ENCODE assay signal across 9 cellular contexts in the genomic region with DNA sequence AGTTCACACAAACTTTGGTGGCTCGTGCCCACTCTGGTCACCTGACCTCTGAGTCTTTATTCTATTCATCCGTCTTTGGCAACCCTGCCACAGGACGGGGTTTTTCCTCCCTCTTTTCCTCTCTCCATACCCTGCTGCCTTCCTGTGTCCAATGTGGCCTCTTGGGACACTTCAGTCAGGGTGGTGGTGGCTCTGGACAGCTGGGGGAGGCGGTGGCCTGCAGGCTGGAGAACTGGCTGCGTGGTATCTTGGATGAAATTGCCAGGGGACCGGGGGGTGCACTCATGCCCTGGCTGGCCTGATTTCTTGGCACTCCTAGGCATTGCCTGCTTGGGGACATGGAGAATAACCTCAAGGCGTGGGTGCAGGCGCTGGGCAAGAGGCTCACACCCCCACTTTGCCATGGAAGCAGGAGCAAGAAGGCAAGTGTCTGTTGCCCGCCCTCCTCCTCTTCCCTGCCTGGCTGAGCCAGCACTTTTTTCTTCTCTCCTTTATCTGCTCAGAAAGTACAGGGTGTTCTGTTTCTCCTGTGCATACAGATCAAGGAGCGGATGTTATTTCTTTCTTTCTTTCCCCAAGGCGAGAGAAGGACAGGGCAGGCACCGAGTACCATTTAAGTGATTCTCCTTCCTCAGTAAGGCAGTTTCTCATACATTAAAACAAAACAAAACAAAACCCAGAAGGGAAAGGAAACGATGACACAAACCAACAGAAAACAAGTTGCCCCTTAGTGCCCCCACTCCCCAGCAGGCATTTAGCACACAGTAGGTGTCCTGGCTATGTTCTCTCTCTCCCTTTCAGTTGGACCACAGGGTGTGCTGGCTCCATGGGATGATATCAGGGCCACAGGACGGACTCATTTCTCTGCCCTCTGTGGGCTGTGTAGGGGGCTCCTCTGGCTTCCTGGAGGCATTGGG. TPM values are rescaled to one million over a fixed set of nuclear protein-coding genes. Genes with fewer than 3 reads are reported as not detected.
DNase-seq lines count a peak whose midpoint lies in the region; ATAC-seq, FAIRE-seq and TF ChIP-seq lines count a peak whose summit lies in the region.
"Had no signal": no experiment of that assay in that cellular context is flagged by ENCODE, and none has a peak within 500 bp of the region (broad histone marks: within the 10 kb centered on the region; RNA-seq: fewer than 3 reads in every experiment).

No MANE protein-coding gene starts in this region.

- POLR2A ChIA-PET in K562 (lab: Yijun Ruan, JAX): interaction anchor here (0.7 kb wide), 1 partner anchor 35 kb away, joined by 3 read pairs; no protein-coding TSS in a partner anchor

- intact Hi-C loops in right cardiac atrium (cut with DNase I) (loop anchor here in 1 of 4 donors (2.0 kb wide), 1 partner anchor 60 kb away; no protein-coding TSS in a partner anchor), Right ventricle myocardium superior (cut with DNase I) (no loop called here), K562 (cut with micrococcal nuclease) (no loop called here), vagina (cut with DNase I) (no loop called here)

- DNase-seq in right cardiac atrium: peak in 1 of 3 donors; percentile 64
- DNase-seq in Right ventricle myocardium superior: no peak
- DNase-seq in K562 (ENCODE audit: extremely low read depth in 1 of 4, low spot score in 3 of 4): no peak
- no peak for DNase-seq in vagina (ENCODE audit: extremely low spot score in 2 of 2)
- no peak for DNase-seq in NCI-H82 (lab: John Stamatoyannopoulos, UW)
- no peak for DNase-seq in cerebellum (ENCODE audit: low spot score)
- no peak for DNase-seq in NCI-H2171 (lab: John Stamatoyannopoulos, UW)

- FAIRE-seq in K562 (lab: Jason Lieb, UNC): no peak
- FAIRE-seq: G401.6 had no signal

- no peak for TF ChIP-seq EP300 in K562 (IDR thresholded peaks at IDR 0.05; ENCODE audit: low read length)

- H2AFZ ChIP-seq in K562 (ENCODE audit: low read depth, low read length): peak overlapping the region; percentile 40; the same call in 1 of the 2 replicates

- BruUV-seq in K562 (replicated peaks; lab: Mats Ljungman, UMichigan): no TSS peak

- in situ Hi-C loops in K562 (cut with MboI): no loop called here

- H3K4me1 ChIP-seq in right cardiac atrium (ENCODE audit: control insufficient read depth, insufficient read depth, low read length): peaks cover 7% of the 10 kb centered on the region
- H3K4me1 ChIP-seq in K562 (replicated peaks in 1 of 2; ENCODE audit: control insufficient read depth in 2 of 2, insufficient read depth in 2 of 2, low read length in 2 of 2): peaks cover 12 to 29% of the 10 kb centered on the region in 2 experiments; a peak in 4 of 5 replicates
- H3K4me1 ChIP-seq in mucosa of stomach (ENCODE audit: control insufficient read depth, insufficient read depth, low read length): peaks cover 22% of the 10 kb centered on the region
- H3K4me1 ChIP-seq in vagina: peaks cover 19% of the 10 kb centered on the region

- H3K27me3 ChIP-seq in right cardiac atrium (ENCODE audit: control insufficient read depth, insufficient read depth) (no peaks in the 10 kb centered on the region), K562 (ENCODE audit: control insufficient read depth in 2 of 2, insufficient read depth in 2 of 2, low read length in 2 of 2) (no peaks in the 10 kb centered on the region), mucosa of stomach (ENCODE audit: control insufficient read depth, insufficient read depth, low read length) (no peaks in the 10 kb centered on the region), vagina (no peaks in the 10 kb centered on the region)

- ATAC-seq in right cardiac atrium (peak in 1 of 2 donors; percentile 3), Right ventricle myocardium superior (ENCODE audit: poor library complexity) (no peak), K562 (no peak)

- TF ChIP-seq CTCF in K562 (IDR thresholded peaks at IDR 0.05 in 2 of 3, conservative IDR thresholded peaks at IDR 0.05 in 1 of 3; ENCODE audit: insufficient read depth in 2 of 3, low read depth in 1 of 3, low read length in 3 of 3): no peak
- no peak for TF ChIP-seq CTCF in vagina (IDR thresholded peaks at IDR 0.05)

- H3K4me3 ChIP-seq in right cardiac atrium (ENCODE audit: low read length): no peak overlapping the region
- no peak overlapping the region for H3K4me3 ChIP-seq in K562
- no peak overlapping the region for H3K4me3 ChIP-seq in mucosa of stomach (ENCODE audit: low read length)
- H3K4me3 ChIP-seq in vagina: no peak overlapping the region

- H4K20me1 ChIP-seq in K562 (replicated peaks; ENCODE audit: control insufficient read depth, insufficient read depth, low read length): no peaks in the 10 kb centered on the region

- no peak for TF ChIP-seq RAD21 in K562 (CRISPR knock-in tag; conservative IDR thresholded peaks at IDR 0.05 in 1 of 2, IDR thresholded peaks at IDR 0.05 in 1 of 2)

- H3K9me1 ChIP-seq in K562 (ENCODE audit: control insufficient read depth, insufficient read depth, low read length): no peaks in the 10 kb centered on the region

- WGBS in right cardiac atrium: 70% methylated on average over 14 of the region's 14 CpGs
- 75% methylated on average over 4 of the region's 14 CpGs for WGBS in K562 (ENCODE audit: insufficient coverage, low coverage, missing lambda C conversion rate)

- H3K79me2 ChIP-seq in K562 (ENCODE audit: control insufficient read depth, insufficient read depth, low read length): no peaks in the 10 kb centered on the region

- TF ChIP-seq POLR2A in K562 (conservative IDR thresholded peaks at IDR 0.05): no peak
- TF ChIP-seq POLR2A in vagina (IDR thresholded peaks at IDR 0.05): no peak

- H3K36me3 ChIP-seq in K562 (ENCODE audit: control insufficient read depth, insufficient read depth, low read length): no peaks in the 10 kb centered on the region
- H3K36me3 ChIP-seq in mucosa of stomach (ENCODE audit: control insufficient read depth, insufficient read depth, low read length): no peaks in the 10 kb centered on the region
- no peaks in the 10 kb centered on the region for H3K36me3 ChIP-seq in vagina

- no peaks in the 10 kb centered on the region for H3K9me3 ChIP-seq in right cardiac atrium (ENCODE audit: control insufficient read depth, low read length)
- no peaks in the 10 kb centered on the region for H3K9me3 ChIP-seq in K562 (replicated peaks; ENCODE audit: control insufficient read depth, insufficient read depth, low read depth, low read length)
- H3K9me3 ChIP-seq in mucosa of stomach (ENCODE audit: control insufficient read depth, low read length): no peaks in the 10 kb centered on the region
- no peaks in the 10 kb centered on the region for H3K9me3 ChIP-seq in vagina

- H3K27ac ChIP-seq in right cardiac atrium (ENCODE audit: low read length): peak overlapping the region; percentile 34
- H3K27ac ChIP-seq in K562 (ENCODE audit: extremely low read depth, low read depth, low read length): no peak overlapping the region
- H3K27ac ChIP-seq in vagina: peak overlapping the region; percentile 74

- no peak overlapping the region for H3K4me2 ChIP-seq in K562 (ENCODE audit: insufficient read depth, low read length)

- peak overlapping the region in 1 of 2 experiments; percentile 24; a peak in 1 of 4 replicates for H3K9ac ChIP-seq in K562 (ENCODE audit: insufficient read depth in 1 of 2, low read depth in 2 of 2, low read length in 2 of 2)
- peak overlapping the region; percentile 2 for H3K9ac ChIP-seq in mucosa of stomach (ENCODE audit: low read length)

- CTCF ChIA-PET in K562 (lab: Yijun Ruan, JAX; ENCODE audit: low intra/inter-chr PET ratio): interaction anchor here (1.0 to 1.5 kb wide), 2 partner anchors 62 to 69 kb away, joined by 3 read pairs; no protein-coding TSS in a partner anchor

TF ChIP-seq in K562, 482 proteins besides CTCF, POLR2A, EP300 and RAD21:
- TF ChIP-seq C11orf30 (IDR thresholded peaks at IDR 0.05; ENCODE audit: low read depth) (0 out of 2 replicates have a peak, but pooled peaks have one; percentile 45), ZKSCAN1 (IDR thresholded peaks at IDR 0.05; ENCODE audit: low read depth, low read length) (peak; percentile 91), ZNF316 (IDR thresholded peaks at IDR 0.05) (peak; percentile 43), RBM17 (IDR thresholded peaks at IDR 0.05; ENCODE audit: borderline replicate concordance, low read depth, low read length) (no peak)
- TF ChIP-seq, protein P1, sequence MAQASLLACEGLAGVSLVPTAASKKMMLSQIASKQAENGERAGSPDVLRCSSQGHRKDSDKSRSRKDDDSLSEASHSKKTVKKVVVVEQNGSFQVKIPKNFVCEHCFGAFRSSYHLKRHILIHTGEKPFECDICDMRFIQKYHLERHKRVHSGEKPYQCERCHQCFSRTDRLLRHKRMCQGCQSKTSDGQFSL (CRISPR knock-in tag; IDR thresholded peaks at IDR 0.05): 0 out of 2 replicates have a peak, but pooled peaks have one; percentile 30
- TF ChIP-seq, protein P1 (tag; IDR thresholded peaks at IDR 0.05): no peak

RNA-seq across cellular contexts. Expression of a gene that starts 22.3 kb away (rescaled TPM):
- total RNA-seq in right cardiac atrium (1 to 10 TPM; 4.2 to 5.2 (median 4.7) TPM), Right ventricle myocardium superior (3.3 TPM), K562 (2014; rRNA removed) (6.7 and 8.2 TPM in 2 replicates), K562 (2014; rRNA removed; fragmentation: Illumina TruSeq; extraction: Trizol) (1.3 and 1.6 TPM in 2 replicates), K562 (2015; rRNA removed; fragmentation: Illumina TruSeq; extraction: Trizol) (3.7 and 4.3 TPM in 2 replicates), K562 (2021) (5.7 and 8.4 TPM in 2 replicates), vagina (8.6 TPM), cerebellum (8.1 TPM)
- polyA plus RNA-seq in right cardiac atrium (3.3 TPM), K562 (2011; rRNA removed) (1.9 and 2.2 TPM in 2 replicates), K562 (2014; fragmentation: Illumina TruSeq; extraction: Trizol) (4.3 and 8.0 TPM in 2 replicates), K562 (2014; fragmentation: Nextera tagmentation; extraction: Ambion mirVana) (1 to 10 TPM in 1 of 2 experiments, under 1 TPM in 1; 0.76 to 1.5 TPM), K562 (2014; rRNA removed) (5.7 and 8.3 TPM in 2 replicates)
- total RNA-seq in K562 (2011; cell fraction: chromatin; rRNA removed; ENCODE audit: low replicate concordance): 0.84 and 6.1 TPM in 2 replicates
- 3.0 and 3.2 TPM in 2 replicates for total RNA-seq in K562 (2011; cell fraction: nucleolus; rRNA removed)
- 2.4 and 3.3 TPM in 2 replicates for total RNA-seq in K562 (2011; cell fraction: nucleoplasm; rRNA removed)
- polyA plus RNA-seq in K562 (2011; cell fraction: cytosol; rRNA removed): 5.0 and 7.4 TPM in 2 replicates
- polyA plus RNA-seq in K562 (2011; cell fraction: nucleus; rRNA removed): 3.9 and 11.2 TPM in 2 replicates
- polyA plus RNA-seq in K562 (2012): 8.5 and 13.7 TPM in 2 replicates
- 0.81 and 1.4 TPM in 2 replicates for polyA minus RNA-seq in K562 (2011; rRNA and poly(A)+ RNA removed)
- polyA minus RNA-seq in K562 (2011; cell fraction: cytosol; rRNA and poly(A)+ RNA removed): 1.1 and 1.6 TPM in 2 replicates
- polyA minus RNA-seq in K562 (2011; cell fraction: nucleus; rRNA and poly(A)+ RNA removed): 1.1 and 1.2 TPM in 2 replicates
